ENCODE assay signal across 16 cellular contexts in genomic region chr2:172311921-172312345, GRCh38.
DNase-seq lines count a peak whose midpoint lies in the region; ATAC-seq, FAIRE-seq and TF ChIP-seq lines count a peak whose summit lies in the region.
"Had no signal": no experiment of that assay in that cellular context is flagged by ENCODE, and none has a peak within 500 bp of the region (broad histone marks: within the 10 kb centered on the region; RNA-seq: fewer than 3 reads in every experiment).

No MANE protein-coding gene starts in this region.

- no peak overlapping the region for H3K27ac Mint-ChIP-seq in stimulated activated memory B cell treated with anti-CD40 and anti-IgM and Interleukin-4, amounts not matched to agents 10 μg/mL and 1 μg/mL and 100 μg/mL, for 72 hours
- H3K27ac Mint-ChIP-seq: activated naive CD8-positive, alpha-beta T cell treated with anti-CD3 and anti-CD28 coated beads, Interleukin-2, amount 10 ng/mL, durations not matched to agents 7 days and 5 days; activated T-cell treated with anti-CD3 and anti-CD28 coated beads, Interleukin-2, amount 50 U/mL, for 24 hours had no signal

- H3K4me3 ChIP-seq in MG63 (no peak overlapping the region), H1 (ENCODE audit: extremely low read depth in 1 of 4, insufficient read depth in 2 of 4, low read depth in 3 of 4, low read length in 4 of 4) (no peak overlapping the region), right cardiac atrium (ENCODE audit: low read length) (no peak overlapping the region), testis (no peak overlapping the region)

- H4K91ac ChIP-seq in H1 (replicated peaks; ENCODE audit: insufficient read length, low read length), result no peak overlapping the region

- H2BK12ac ChIP-seq in H1 (ENCODE audit: low read depth, low read length), result peak overlapping the region; percentile 60; the same call in 1 of the 2 replicates

- TF ChIP-seq POLR2A in H1 (IDR thresholded peaks at IDR 0.05; ENCODE audit: control extremely low read depth in 1 of 2, low read depth in 2 of 2, low read length in 2 of 2) (no peak), testis (IDR thresholded peaks at IDR 0.05) (no peak)

- H3K27ac ChIP-seq in H1 (ENCODE audit: low read depth, low read length) (no peak overlapping the region), right cardiac atrium (ENCODE audit: low read length) (peak overlapping the region; percentile 31), testis (no peak overlapping the region)

- DNase-seq in MG63, result peak; percentile 73
- DNase-seq in H1 (ENCODE audit: low read depth in 1 of 2, low spot score in 2 of 2), result no peak
- peak; percentile 66 to 82 (median 77) for DNase-seq in right cardiac atrium
- no peak for DNase-seq in testis
- DNase-seq in RKO (ENCODE audit: low spot score), result no peak
- DNase-seq in SW480 (ENCODE audit: low spot score), result no peak
- DNase-seq in GM03348 (ENCODE audit: low spot score), result no peak
- DNase-seq: activated naive CD8-positive, alpha-beta T cell treated with anti-CD3 and anti-CD28 coated beads, Interleukin-2, amount 10 ng/mL, durations not matched to agents 7 days and 5 days; activated T-cell treated with anti-CD3 and anti-CD28 coated beads, Interleukin-2, amount 50 U/mL, for 24 hours; AML-193; NCI-H1417 treated with DMSO at 0.1 percent for 48 hours; posterior cingulate gyrus had no signal

- no peak overlapping the region for H3K4me2 ChIP-seq in H1 (ENCODE audit: insufficient read depth in 1 of 2, low read depth in 2 of 2, low read length in 2 of 2)

- no peaks in the 10 kb centered on the region for H3K79me2 ChIP-seq in H1 (ENCODE audit: control insufficient read depth in 1 of 2, insufficient read depth in 2 of 2, low read length in 2 of 2)

- peak; percentile 81 to 87 for ATAC-seq in right cardiac atrium
- ATAC-seq in stimulated activated memory B cell treated with anti-CD40 and anti-IgM and Interleukin-4, amounts not matched to agents 10 μg/mL and 1 μg/mL and 100 μg/mL, for 72 hours, result peak; percentile 12
- ATAC-seq: SK-N-SH treated with all-trans-retinoic acid at 6 μM for 48 hours had no signal

- no peak overlapping the region for H2BK5ac ChIP-seq in H1 (ENCODE audit: low read depth, low read length)

- H3K4me1 ChIP-seq in H1 (replicated peaks in 1 of 4; ENCODE audit: control insufficient read depth in 3 of 4, insufficient read depth in 4 of 4, low read length in 3 of 4), result no peaks in the 10 kb centered on the region
- no peaks in the 10 kb centered on the region for H3K4me1 ChIP-seq in right cardiac atrium (ENCODE audit: control insufficient read depth, insufficient read depth, low read length)
- H3K4me1 ChIP-seq in testis, result peaks cover 10% of the 10 kb centered on the region

- H2AK5ac ChIP-seq in H1 (ENCODE audit: low read depth, low read length), result no peak overlapping the region

- H4K20me1 ChIP-seq in H1 (replicated peaks in 1 of 2; ENCODE audit: control insufficient read depth in 1 of 2, insufficient read depth in 2 of 2, low read length in 2 of 2), result no peaks in the 10 kb centered on the region

- no peak overlapping the region for H3K23ac ChIP-seq in H1 (ENCODE audit: insufficient read length)

- H3K36me3 ChIP-seq in MG63 (no peaks in the 10 kb centered on the region), H1 (ENCODE audit: control insufficient read depth in 2 of 4, insufficient read depth in 4 of 4, low read length in 3 of 4) (no peaks in the 10 kb centered on the region), testis (ENCODE audit: low read depth, missing control alignments) (no peaks in the 10 kb centered on the region)

- H3K4ac ChIP-seq in H1 (replicated peaks; ENCODE audit: insufficient read length, low read depth, low read length), result no peak overlapping the region

- TF ChIP-seq CTCF in H1 (IDR thresholded peaks at IDR 0.05; ENCODE audit: control extremely low read depth in 1 of 3, insufficient read depth in 1 of 3, low read depth in 1 of 3, low read length in 3 of 3) (no peak), testis (IDR thresholded peaks at IDR 0.05) (no peak)

- no peaks in the 10 kb centered on the region for H3K79me1 ChIP-seq in H1 (ENCODE audit: low read depth, low read length)

- no peaks in the 10 kb centered on the region for H3K4me1 Mint-ChIP-seq in stimulated activated memory B cell treated with anti-CD40 and anti-IgM and Interleukin-4, amounts not matched to agents 10 μg/mL and 1 μg/mL and 100 μg/mL, for 72 hours
- H3K4me1 Mint-ChIP-seq: activated naive CD8-positive, alpha-beta T cell treated with anti-CD3 and anti-CD28 coated beads, Interleukin-2, amount 10 ng/mL, durations not matched to agents 7 days and 5 days had no signal

- H3K27me3 Mint-ChIP-seq in stimulated activated memory B cell treated with anti-CD40 and anti-IgM and Interleukin-4, amounts not matched to agents 10 μg/mL and 1 μg/mL and 100 μg/mL, for 72 hours, result peaks cover 22% of the 10 kb centered on the region
- H3K27me3 Mint-ChIP-seq: activated naive CD8-positive, alpha-beta T cell treated with anti-CD3 and anti-CD28 coated beads, Interleukin-2, amount 10 ng/mL, durations not matched to agents 7 days and 5 days; activated T-cell treated with anti-CD3 and anti-CD28 coated beads, Interleukin-2, amount 50 U/mL, for 24 hours had no signal

- CTCF ChIA-PET in H1 (lab: Charles Lee; ENCODE audit: partially characterized antibody), result interaction anchor here (0.6 to 1.2 kb wide), 3 partner anchors 9 to 91 kb away, joined by 3 to 4 read pairs (median 4); no protein-coding TSS in a partner anchor

- TF ChIP-seq EP300 in H1 (IDR thresholded peaks at IDR 0.05; ENCODE audit: borderline replicate concordance in 1 of 2, low read depth in 2 of 2, low read length in 2 of 2), result no peak

- intact Hi-C loops in right cardiac atrium (cut with DNase I), result no loop called here
- intact Hi-C loops in testis (cut with DNase I; ENCODE audit: low total_unique reads), result no loop called here

- H2AFZ ChIP-seq in H1 (ENCODE audit: low read length), result no peak overlapping the region

- H3K18ac ChIP-seq in H1 (ENCODE audit: extremely low read depth, low read length), result no peak overlapping the region

- POLR2A ChIA-PET in H1 (lab: Charles Lee; ENCODE audit: partially characterized antibody), result interaction anchor here (0.6 to 1.7 kb wide), 3 partner anchors 10 to 1750 kb away, joined by 3 to 6 read pairs (median 4); no protein-coding TSS in a partner anchor

- no peaks in the 10 kb centered on the region for H3K27me3 ChIP-seq in MG63
- no peaks in the 10 kb centered on the region; a peak in 1 of 7 replicates for H3K27me3 ChIP-seq in H1 (replicated peaks in 1 of 4; ENCODE audit: control insufficient read depth in 3 of 4, extremely low read depth in 1 of 4, insufficient read depth in 3 of 4, low read length in 3 of 4)
- no peaks in the 10 kb centered on the region for H3K27me3 ChIP-seq in right cardiac atrium (ENCODE audit: control insufficient read depth, insufficient read depth)
- H3K27me3 ChIP-seq in testis, result no peaks in the 10 kb centered on the region

- H3K9ac ChIP-seq in H1 (replicated peaks in 1 of 4; ENCODE audit: extremely low read depth in 1 of 4, low read depth in 3 of 4, low read length in 3 of 4), result no peak overlapping the region

- FAIRE-seq in H1 (lab: Jason Lieb, UNC), result no peak
- FAIRE-seq: endometrium, TTC549 had no signal

- H3K36me3 Mint-ChIP-seq in stimulated activated memory B cell treated with anti-CD40 and anti-IgM and Interleukin-4, amounts not matched to agents 10 μg/mL and 1 μg/mL and 100 μg/mL, for 72 hours, result no peaks in the 10 kb centered on the region
- H3K36me3 Mint-ChIP-seq: activated naive CD8-positive, alpha-beta T cell treated with anti-CD3 and anti-CD28 coated beads, Interleukin-2, amount 10 ng/mL, durations not matched to agents 7 days and 5 days had no signal

- H3K9me3 Mint-ChIP-seq in stimulated activated memory B cell treated with anti-CD40 and anti-IgM and Interleukin-4, amounts not matched to agents 10 μg/mL and 1 μg/mL and 100 μg/mL, for 72 hours, result no peaks in the 10 kb centered on the region
- H3K9me3 Mint-ChIP-seq: activated naive CD8-positive, alpha-beta T cell treated with anti-CD3 and anti-CD28 coated beads, Interleukin-2, amount 10 ng/mL, durations not matched to agents 7 days and 5 days; activated T-cell treated with anti-CD3 and anti-CD28 coated beads, Interleukin-2, amount 50 U/mL, for 24 hours had no signal

- no peak overlapping the region for H4K8ac ChIP-seq in H1 (ENCODE audit: extremely low read depth, insufficient read depth, low read length)

- no peak overlapping the region for H2BK20ac ChIP-seq in H1 (ENCODE audit: low read length)

- 92% methylated on average over 2 of the region's 2 CpGs; no CpG with 5 or more reads in 1 of the 2 experiments for WGBS in H1 (ENCODE audit: extremely low coverage in 1 of 2, insufficient coverage in 1 of 2, insufficient read length in 1 of 2, insufficient replicate concordance in 2 of 2, low coverage in 1 of 2, low lambda C conversion rate in 2 of 2, missing lambda C conversion rate in 1 of 2), 2 experiments
- WGBS in right cardiac atrium, result 66% methylated on average over 2 of the region's 2 CpGs
- 80 to 84% methylated on average over 2 of the region's 2 CpGs for whole genome bisulfite sequencing in testis, 2 donors

- H4K5ac ChIP-seq in H1 (ENCODE audit: insufficient read length, low read depth, low read length), result no peak overlapping the region

- no peak overlapping the region for H3K4me3 Mint-ChIP-seq in stimulated activated memory B cell treated with anti-CD40 and anti-IgM and Interleukin-4, amounts not matched to agents 10 μg/mL and 1 μg/mL and 100 μg/mL, for 72 hours
- H3K4me3 Mint-ChIP-seq: activated naive CD8-positive, alpha-beta T cell treated with anti-CD3 and anti-CD28 coated beads, Interleukin-2, amount 10 ng/mL, durations not matched to agents 7 days and 5 days; activated T-cell treated with anti-CD3 and anti-CD28 coated beads, Interleukin-2, amount 50 U/mL, for 24 hours had no signal

- TF ChIP-seq RAD21 in H1 (IDR thresholded peaks at IDR 0.05 in 1 of 2, conservative IDR thresholded peaks at IDR 0.05 in 1 of 2; ENCODE audit: low read depth in 2 of 2, low read length in 2 of 2), result no peak

- H3K23me2 ChIP-seq in H1 (ENCODE audit: low read depth, low read length), result no peaks in the 10 kb centered on the region

- H3K9me3 ChIP-seq in MG63 (no peaks in the 10 kb centered on the region), H1 (ENCODE audit: insufficient read depth in 2 of 2, low read depth in 1 of 2, low read length in 1 of 2) (peaks cover 0 to 3% of the 10 kb centered on the region in 2 experiments; a peak in 1 of 4 replicates), right cardiac atrium (ENCODE audit: control insufficient read depth, low read length) (no peaks in the 10 kb centered on the region), testis (no peaks in the 10 kb centered on the region)

- H2BK120ac ChIP-seq in H1 (replicated peaks; ENCODE audit: low read depth, low read length), result no peak overlapping the region

- no peak overlapping the region for H3K14ac ChIP-seq in H1 (ENCODE audit: insufficient read length)

- H3K56ac ChIP-seq in H1 (replicated peaks; ENCODE audit: insufficient read length, low read depth, low read length), result no peak overlapping the region

- no peak overlapping the region for H2BK15ac ChIP-seq in H1 (ENCODE audit: low read length)

TF ChIP-seq in H1, 55 proteins besides CTCF, POLR2A, EP300 and RAD21 (continues in another document):
- no peak for TF ChIP-seq BCL11A (IDR thresholded peaks at IDR 0.05; ENCODE audit: low read depth in 2 of 2, low read length in 2 of 2)
- no peak for TF ChIP-seq RNF2 (IDR thresholded peaks at IDR 0.05; ENCODE audit: borderline replicate concordance, low read depth, low read length, missing control alignments, poor library complexity, severe bottlenecking)

Comparison
In these comparisons a context has a peak if more than half of its experiments do, and no peak if none do; other contexts are left out.
1. DNase-seq: peak in MG63 (single experiment) and right cardiac atrium (3 of 3); none in H1 (0 of 2), testis (single experiment), RKO (single experiment), SW480 (single experiment) and GM03348 (single experiment).